In genomic region chr6:100420711-100421110, GRCh38 we compare ENCODE assay signal across 1 cellular context.
A peak's percentile ranks its signal among the peaks of the same experiment; 100 is the strongest.
TF ChIP-seq lines count a peak whose summit lies in the region.

No MANE protein-coding gene starts in this region.

TF ChIP-seq in WTC11, 78 proteins besides CTCF, POLR2A, EP300 and RAD21:
- TF ChIP-seq PRDM15 (CRISPR knock-in tag; IDR thresholded peaks at IDR 0.05) (peak; percentile 46; the same call in 1 of the 2 replicates), FOXP4 (CRISPR knock-in tag; IDR thresholded peaks at IDR 0.05) (no peak), ESRRA (CRISPR knock-in tag; IDR thresholded peaks at IDR 0.05; ENCODE audit: borderline replicate concordance) (no peak), USF1 (CRISPR knock-in tag; IDR thresholded peaks at IDR 0.05) (no peak)
